8 cellular contexts compared by ENCODE assay signal in the genomic region with DNA sequence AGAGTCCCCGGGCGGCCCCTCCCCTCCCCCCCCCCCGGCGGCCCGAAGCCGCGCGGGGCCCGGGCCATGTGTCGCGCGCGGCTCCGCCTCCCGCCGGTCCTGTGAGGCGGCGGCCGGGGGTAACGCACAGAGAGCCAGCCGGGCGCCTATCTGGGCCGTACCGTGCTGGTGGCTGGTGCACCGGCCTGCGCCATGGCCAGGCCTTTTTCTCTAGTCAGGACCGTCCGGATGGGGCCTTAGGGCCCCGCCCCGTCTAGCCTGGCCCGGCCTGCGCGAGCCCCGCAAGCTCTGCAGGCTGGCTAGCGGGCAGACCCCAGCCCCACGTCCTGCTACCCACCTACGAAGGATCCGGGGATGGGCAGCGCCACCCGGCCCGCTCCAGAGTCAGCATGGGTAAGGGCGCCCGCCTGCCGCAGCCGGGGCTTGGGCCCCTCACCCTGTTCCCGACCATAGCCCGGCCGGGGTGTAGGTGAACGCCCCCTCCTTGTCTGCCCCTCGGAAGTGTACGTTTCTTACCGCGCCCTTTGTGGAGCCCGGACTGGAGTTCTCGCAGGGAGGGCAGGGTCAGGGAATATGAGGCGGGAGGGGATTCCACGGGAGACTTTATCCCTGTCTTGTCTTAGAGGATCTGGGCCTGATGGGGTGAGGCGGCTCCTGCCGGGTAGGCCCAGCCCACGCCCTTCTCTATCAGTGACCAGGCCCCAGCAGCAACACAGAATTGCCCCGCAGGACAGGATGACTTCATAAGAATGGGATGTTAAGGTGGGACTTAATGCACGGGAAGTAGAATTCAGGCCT. TPM values are rescaled to one million over a fixed set of nuclear protein-coding genes. Genes with fewer than 3 reads are reported as not detected.
DNase-seq lines count a peak whose midpoint lies in the region; ATAC-seq and TF ChIP-seq lines count a peak whose summit lies in the region.

A gene with protein sequence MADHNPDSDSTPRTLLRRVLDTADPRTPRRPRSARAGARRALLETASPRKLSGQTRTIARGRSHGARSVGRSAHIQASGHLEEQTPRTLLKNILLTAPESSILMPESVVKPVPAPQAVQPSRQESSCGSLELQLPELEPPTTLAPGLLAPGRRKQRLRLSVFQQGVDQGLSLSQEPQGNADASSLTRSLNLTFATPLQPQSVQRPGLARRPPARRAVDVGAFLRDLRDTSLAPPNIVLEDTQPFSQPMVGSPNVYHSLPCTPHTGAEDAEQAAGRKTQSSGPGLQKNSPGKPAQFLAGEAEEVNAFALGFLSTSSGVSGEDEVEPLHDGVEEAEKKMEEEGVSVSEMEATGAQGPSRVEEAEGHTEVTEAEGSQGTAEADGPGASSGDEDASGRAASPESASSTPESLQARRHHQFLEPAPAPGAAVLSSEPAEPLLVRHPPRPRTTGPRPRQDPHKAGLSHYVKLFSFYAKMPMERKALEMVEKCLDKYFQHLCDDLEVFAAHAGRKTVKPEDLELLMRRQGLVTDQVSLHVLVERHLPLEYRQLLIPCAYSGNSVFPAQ (minus strand): TSS at position 630 of the 798 bp plus-strand sequence. CDS start 13,834 bp downstream, outside the sequence.

- H4K5ac ChIP-seq in IMR-90 (ENCODE audit: low read depth, low read length) = peak within 1 kb of the TSS; percentile 61

- peak within 1 kb of the TSS; percentile 91 for H3K14ac ChIP-seq in IMR-90 (replicated peaks; ENCODE audit: low read depth, low read length)

- peaks cover 56% of the 10 kb centered on the region for H4K20me1 ChIP-seq in IMR-90 (ENCODE audit: insufficient read depth, low read length)

- peak within 1 kb of the TSS; percentile 72 for H3K56ac ChIP-seq in IMR-90 (ENCODE audit: extremely low read depth, insufficient read depth, low read length)

- peaks cover 17% of the 10 kb centered on the region for H3K9me1 ChIP-seq in IMR-90 (ENCODE audit: insufficient read depth, low read length)

- H3K27ac ChIP-seq in IMR-90 (ENCODE audit: insufficient read depth, low read length) = peak within 1 kb of the TSS; percentile 98
- H3K27ac ChIP-seq in naive thymus-derived CD4-positive, alpha-beta T cell (ENCODE audit: low read depth, low read length) = peak within 1 kb of the TSS; percentile 99

- H3K4me3 ChIP-seq in IMR-90 (ENCODE audit: insufficient read depth, low read depth, low read length) = peak within 1 kb of the TSS; percentile 53
- H3K4me3 ChIP-seq in naive thymus-derived CD4-positive, alpha-beta T cell (ENCODE audit: low read length) = peak within 1 kb of the TSS; percentile 88

- peaks cover 24 to 69% of the 10 kb centered on the region in 2 experiments for H3K79me1 ChIP-seq in IMR-90 (ENCODE audit: low read depth in 1 of 2, low read length in 2 of 2)

- CTCF ChIA-PET in IMR-90 (lab: Yijun Ruan, JAX) = no interaction called here
- CTCF ChIA-PET in activated CD4-positive, alpha-beta T cell treated with anti-CD3 and anti-CD28 coated beads, Interleukin-2, amount 10 ng/mL, durations not matched to agents 7 days and 5 days (lab: Charles Lee) = interaction anchor here (1.0 to 3.0 kb wide), 3 partner anchors 10 to 31 kb away, joined by 3 to 15 read pairs (median 5); no protein-coding TSS in a partner anchor
- CTCF ChIA-PET in naive thymus-derived CD4-positive, alpha-beta T cell (lab: Charles Lee) = no interaction called here

- WGBS in IMR-90 (ENCODE audit: extremely low coverage in 2 of 2, insufficient read length in 1 of 2), 2 experiments = 1% methylated on average over 21 of the region's 62 CpGs; no CpG with 5 or more reads in 1 of the 2 experiments

- intact Hi-C loops in IMR-90 (cut with micrococcal nuclease) = loop anchor here (2.0 kb wide), 1 partner anchor 26 kb away; a partner anchor contains a TSS
- intact Hi-C loops in naive thymus-derived CD4-positive, alpha-beta T cell (cut with micrococcal nuclease) = loop anchor here in 1 of 2 donors (2.0 to 10.0 kb wide), 3 partner anchors 18 to 602 kb away; a partner anchor contains a TSS

- H3K9me3 Mint-ChIP-seq in activated CD4-positive, alpha-beta T cell treated with anti-CD3 and anti-CD28 coated beads, Interleukin-2, amount 10 ng/mL, durations not matched to agents 7 days and 5 days = no peaks in the 10 kb centered on the region
- H3K9me3 Mint-ChIP-seq in naive thymus-derived CD4-positive, alpha-beta T cell = no peaks in the 10 kb centered on the region

- peak within 1 kb of the TSS; percentile 91 for H2BK5ac ChIP-seq in IMR-90 (ENCODE audit: low read depth, low read length, poor library complexity, severe bottlenecking)

- H3K4me3 Mint-ChIP-seq in activated CD4-positive, alpha-beta T cell treated with anti-CD3 and anti-CD28 coated beads, Interleukin-2, amount 10 ng/mL, durations not matched to agents 7 days and 5 days = peak within 1 kb of the TSS; percentile 90
- H3K4me3 Mint-ChIP-seq in naive thymus-derived CD4-positive, alpha-beta T cell = peak within 1 kb of the TSS; percentile 87 to 97 (median 92)

- peak within 1 kb of the TSS; percentile 95 for H3K9ac ChIP-seq in IMR-90 (ENCODE audit: low read depth, low read length)

- H2AK9ac ChIP-seq in IMR-90 (replicated peaks; ENCODE audit: low read depth, low read length, poor library complexity) = peak within 1 kb of the TSS; percentile 100

- peak within 1 kb of the TSS; percentile 76; the same call in 1 of the 2 replicates for H3K23ac ChIP-seq in IMR-90 (ENCODE audit: low read depth, low read length)

- peak within 1 kb of the TSS; percentile 96 for H3K4me2 ChIP-seq in IMR-90 (ENCODE audit: low read depth, low read length)

- in situ Hi-C loops in IMR-90 (cut with MboI; ENCODE audit: low sequenced_read_pairs) = no loop called here

- no peaks in the 10 kb centered on the region for H3K27me3 Mint-ChIP-seq in activated CD4-positive, alpha-beta T cell treated with anti-CD3 and anti-CD28 coated beads, Interleukin-2, amount 10 ng/mL, durations not matched to agents 7 days and 5 days
- H3K27me3 Mint-ChIP-seq in naive thymus-derived CD4-positive, alpha-beta T cell = no peaks in the 10 kb centered on the region

- H3K4me1 ChIP-seq in IMR-90 (ENCODE audit: control insufficient read depth, insufficient read depth, low read length) = peaks cover 13% of the 10 kb centered on the region
- peaks cover 41 to 44% of the 10 kb centered on the region in 2 donors for H3K4me1 ChIP-seq in naive thymus-derived CD4-positive, alpha-beta T cell (ENCODE audit: control insufficient read depth in 2 of 2, insufficient read depth in 2 of 2, low read length in 2 of 2)

- peak within 1 kb of the TSS; percentile 93 for H3K27ac Mint-ChIP-seq in activated CD4-positive, alpha-beta T cell treated with anti-CD3 and anti-CD28 coated beads, Interleukin-2, amount 10 ng/mL, durations not matched to agents 7 days and 5 days
- peak within 1 kb of the TSS; percentile 84 to 98 (median 92) for H3K27ac Mint-ChIP-seq in naive thymus-derived CD4-positive, alpha-beta T cell

- ATAC-seq in GM21737 (IDR thresholded peaks at IDR 0.05; ENCODE audit: unreplicated experiment) = peak; percentile 28
- peak; percentile 50 for ATAC-seq in IMR-90 (ENCODE audit: low read depth)
- peak; percentile 62 for ATAC-seq in naive thymus-derived CD4-positive, alpha-beta T cell

- no peak for TF ChIP-seq CTCF in IMR-90 (conservative IDR thresholded peaks at IDR 0.05; ENCODE audit: low read depth, low read length)

- no peaks in the 10 kb centered on the region for H3K27me3 ChIP-seq in IMR-90 (ENCODE audit: control insufficient read depth, insufficient read depth, low read length)
- H3K27me3 ChIP-seq in naive thymus-derived CD4-positive, alpha-beta T cell (ENCODE audit: control insufficient read depth in 2 of 2, insufficient read depth in 2 of 2, low read length in 2 of 2) = no peaks in the 10 kb centered on the region

- H2AK5ac ChIP-seq in IMR-90 (ENCODE audit: low read depth, low read length) = peak within 1 kb of the TSS; percentile 79

- peak within 1 kb of the TSS; percentile 94 for H2AFZ ChIP-seq in IMR-90 (replicated peaks; ENCODE audit: low read length, poor library complexity)

- TSS peak; percentile 33 for BruUV-seq in IMR-90 (replicated peaks; lab: Mats Ljungman, UMichigan)

- H3K4ac ChIP-seq in IMR-90 (ENCODE audit: low read depth, low read length) = peak within 1 kb of the TSS; percentile 92

- dilution Hi-C loops in IMR-90 (cut with HindIII; ENCODE audit: low sequenced_read_pairs, unreplicated experiment) = no loop called here

- H3K9me3 ChIP-seq in IMR-90 (ENCODE audit: control insufficient read depth, insufficient read depth, low read length) = no peaks in the 10 kb centered on the region
- no peaks in the 10 kb centered on the region for H3K9me3 ChIP-seq in naive thymus-derived CD4-positive, alpha-beta T cell (ENCODE audit: control insufficient read depth in 2 of 3, low read length in 3 of 3)

- peak within 1 kb of the TSS; percentile 67 for H2BK120ac ChIP-seq in IMR-90 (ENCODE audit: low read depth, low read length)

- peak; percentile 65 for DNase-seq in NCI-H345 (lab: John Stamatoyannopoulos, UW)
- DNase-seq in NCI-H345 treated with DMSO at 0.1 percent for 48 hours (lab: John Stamatoyannopoulos, UW; ENCODE audit: unreplicated experiment) = no peak
- peak; percentile 64 for DNase-seq in IMR-90
- peak; percentile 63 for DNase-seq in activated CD4-positive, alpha-beta T cell treated with anti-CD3 and anti-CD28 coated beads, Interleukin-2, amount 10 ng/mL, durations not matched to agents 7 days and 5 days
- DNase-seq in fibroblast of gingiva (ENCODE audit: low read depth) = peak; percentile 43
- no peak for DNase-seq in naive thymus-derived CD4-positive, alpha-beta T cell
- no peak for DNase-seq in effector CD4-positive, alpha-beta T cell

- peaks cover 48% of the 10 kb centered on the region for H3K4me1 Mint-ChIP-seq in activated CD4-positive, alpha-beta T cell treated with anti-CD3 and anti-CD28 coated beads, Interleukin-2, amount 10 ng/mL, durations not matched to agents 7 days and 5 days
- peaks cover 19 to 65% (median 41%) of the 10 kb centered on the region in 7 donors for H3K4me1 Mint-ChIP-seq in naive thymus-derived CD4-positive, alpha-beta T cell

- H3K36me3 Mint-ChIP-seq in activated CD4-positive, alpha-beta T cell treated with anti-CD3 and anti-CD28 coated beads, Interleukin-2, amount 10 ng/mL, durations not matched to agents 7 days and 5 days (ENCODE audit: low read depth) = peaks cover 12% of the 10 kb centered on the region
- peaks cover 0 to 19% (median 0%) of the 10 kb centered on the region in 5 donors for H3K36me3 Mint-ChIP-seq in naive thymus-derived CD4-positive, alpha-beta T cell

- peak within 1 kb of the TSS; percentile 48; the same call in 1 of the 3 replicates for H2BK15ac ChIP-seq in IMR-90 (ENCODE audit: low read depth, low read length)

- no peak within 1 kb of the TSS; the same call in 1 of the 2 replicates for H2BK20ac ChIP-seq in IMR-90 (ENCODE audit: low read depth, low read length)

- H3K36me3 ChIP-seq in IMR-90 (ENCODE audit: control insufficient read depth, insufficient read depth, low read length) = 0 out of 2 replicates have a peak, but pooled peaks cover 2% of the 10 kb centered on the region
- H3K36me3 ChIP-seq in naive thymus-derived CD4-positive, alpha-beta T cell (ENCODE audit: control insufficient read depth in 2 of 3, insufficient read depth in 3 of 3, low read length in 3 of 3) = peaks cover 0 to 4% (median 0%) of the 10 kb centered on the region in 3 experiments

- H3K18ac ChIP-seq in IMR-90 (ENCODE audit: low read depth, low read length) = peak within 1 kb of the TSS; percentile 70

- TF ChIP-seq POLR2A in IMR-90 (IDR thresholded peaks at IDR 0.05; ENCODE audit: low read depth, low read length) = peak; percentile 65

- H4K91ac ChIP-seq in IMR-90 (ENCODE audit: insufficient read depth, low read depth, low read length) = peak within 1 kb of the TSS; percentile 73

- TF ChIP-seq RAD21 in IMR-90 (IDR thresholded peaks at IDR 0.05; ENCODE audit: low read length) = 0 out of 2 replicates have a peak, but pooled peaks have one; percentile 6

- POLR2A ChIA-PET in IMR-90 (lab: Charles Lee; ENCODE audit: unreplicated experiment) = no interaction called here
- POLR2A ChIA-PET in activated CD4-positive, alpha-beta T cell treated with anti-CD3 and anti-CD28 coated beads, Interleukin-2, amount 10 ng/mL, durations not matched to agents 7 days and 5 days (lab: Charles Lee) = no interaction called here
- POLR2A ChIA-PET in naive thymus-derived CD4-positive, alpha-beta T cell (lab: Charles Lee) = interaction anchor here (0.6 to 4.1 kb wide), 8 partner anchors 14 to 187 kb away, joined by 3 to 23 read pairs (median 6); a partner anchor contains a TSS

- H4K8ac ChIP-seq in IMR-90 (ENCODE audit: low read depth in 2 of 2, low read length in 2 of 2) = peak within 1 kb of the TSS; percentile 83 to 95

RNA-seq across cellular contexts. Expression of the gene that starts here (rescaled TPM):
- total RNA-seq in IMR-90 (2012; rRNA removed) = 33.3 TPM in 2 replicates
- 83.1 and 86.4 TPM in 2 replicates for polyA plus RNA-seq in IMR-90 (2012; rRNA removed)
- polyA plus RNA-seq in IMR-90 (2012; cell fraction: cytosol; rRNA removed) = 42.5 and 48.8 TPM in 2 replicates
- 500 and 808 TPM in 2 replicates for polyA plus RNA-seq in IMR-90 (2012; cell fraction: nucleus; rRNA removed; ENCODE audit: low replicate concordance)
- total RNA-seq in activated CD4-positive, alpha-beta T cell treated with anti-CD3 and anti-CD28 coated beads, Interleukin-2, amount 10 ng/mL, durations not matched to agents 7 days and 5 days = 10 to 100 TPM; 62.1 to 64.0 TPM
- total RNA-seq in naive thymus-derived CD4-positive, alpha-beta T cell = 100 to 1,000 TPM in 3 of 5 experiments, 10 to 100 TPM in 2; 56.7 to 128 (median 100) TPM
- 10 to 100 TPM; 11.8 to 22.7 TPM for polyA plus RNA-seq in naive thymus-derived CD4-positive, alpha-beta T cell

Comparison
In these comparisons a context has a peak if more than half of its experiments do, and no peak if none do; other contexts are left out.
1. DNase-seq: peak in NCI-H345 (single experiment), IMR-90 (single experiment), activated CD4-positive, alpha-beta T cell treated with anti-CD3 and anti-CD28 coated beads, Interleukin-2, amount 10 ng/mL, durations not matched to agents 7 days and 5 days (single experiment) and fibroblast of gingiva (single experiment); none in NCI-H345 treated with DMSO at 0.1 percent for 48 hours (single experiment), naive thymus-derived CD4-positive, alpha-beta T cell (0 of 9) and effector CD4-positive, alpha-beta T cell (single experiment).
2. Peak in every context shown above with its lines, with median percentiles within 50 percentile points of each other: ATAC-seq.